In genomic region chr19:2678043-2678671, GRCh38 we compare ENCODE assay signal across 13 cellular contexts. TPM values are rescaled to one million over a fixed set of nuclear protein-coding genes. Genes with fewer than 3 reads are reported as not detected.
DNase-seq lines count a peak whose midpoint lies in the region; ATAC-seq and TF ChIP-seq lines count a peak whose summit lies in the region.
"Had no signal": no experiment of that assay in that cellular context is flagged by ENCODE, and none has a peak within 500 bp of the region (broad histone marks: within the 10 kb centered on the region; RNA-seq: fewer than 3 reads in every experiment).

No MANE protein-coding gene starts in this region.

- no peaks in the 10 kb centered on the region for H3K36me3 Mint-ChIP-seq in T-helper 1 cell treated with Interleukin-12 subunit alpha and Interleukin-12 subunit beta and Interleukin-4 antibody, amounts not matched to agents 30 μg/mL and 1 μg/mL, for 36 hours (ENCODE audit: low read depth)
- no peaks in the 10 kb centered on the region for H3K36me3 Mint-ChIP-seq in T-helper 17 cell (ENCODE audit: low read depth)
- peaks cover 25 to 49% of the 10 kb centered on the region in 2 donors for H3K36me3 Mint-ChIP-seq in stimulated activated naive B cell treated with anti-CD40 and anti-IgM and Interleukin-4, amounts not matched to agents 10 μg/mL and 1 μg/mL and 100 μg/mL, for 72 hours

- no peaks in the 10 kb centered on the region for H3K4me1 Mint-ChIP-seq in T-helper 1 cell treated with Interleukin-12 subunit alpha and Interleukin-12 subunit beta and Interleukin-4 antibody, amounts not matched to agents 30 μg/mL and 1 μg/mL, for 36 hours (ENCODE audit: low read depth)
- peaks cover 9% of the 10 kb centered on the region for H3K4me1 Mint-ChIP-seq in T-helper 17 cell
- H3K4me1 Mint-ChIP-seq in stimulated activated naive B cell treated with anti-CD40 and anti-IgM and Interleukin-4, amounts not matched to agents 10 μg/mL and 1 μg/mL and 100 μg/mL, for 72 hours, result peaks cover 40 to 79% of the 10 kb centered on the region in 2 donors

- H3K27me3 Mint-ChIP-seq in T-helper 1 cell treated with Interleukin-12 subunit alpha and Interleukin-12 subunit beta and Interleukin-4 antibody, amounts not matched to agents 30 μg/mL and 1 μg/mL, for 36 hours (ENCODE audit: low read depth), result peaks cover 3% of the 10 kb centered on the region
- H3K27me3 Mint-ChIP-seq in T-helper 17 cell, result no peaks in the 10 kb centered on the region
- H3K27me3 Mint-ChIP-seq in stimulated activated naive B cell treated with anti-CD40 and anti-IgM and Interleukin-4, amounts not matched to agents 10 μg/mL and 1 μg/mL and 100 μg/mL, for 72 hours, result no peaks in the 10 kb centered on the region

- ATAC-seq in HG02884 (IDR thresholded peaks at IDR 0.05; ENCODE audit: unreplicated experiment) (peak; percentile 53), T-helper 17 cell (no peak), omental fat pad (ENCODE audit: low FRiP score) (no peak)
- peak; percentile 73 to 78 for ATAC-seq in stimulated activated naive B cell treated with anti-CD40 and anti-IgM and Interleukin-4, amounts not matched to agents 10 μg/mL and 1 μg/mL and 100 μg/mL, for 72 hours (replicated peaks)
- ATAC-seq: naive thymus-derived CD8-positive, alpha-beta T cell had no signal

- no peaks in the 10 kb centered on the region for H3K9me3 ChIP-seq in T-helper 17 cell (ENCODE audit: control insufficient read depth, low read length, poor library complexity, severe bottlenecking)

- no peak overlapping the region for H3K4me3 Mint-ChIP-seq in T-helper 1 cell treated with Interleukin-12 subunit alpha and Interleukin-12 subunit beta and Interleukin-4 antibody, amounts not matched to agents 30 μg/mL and 1 μg/mL, for 36 hours
- H3K4me3 Mint-ChIP-seq in T-helper 17 cell, result no peak overlapping the region
- peak overlapping the region; percentile 38 to 46 for H3K4me3 Mint-ChIP-seq in stimulated activated naive B cell treated with anti-CD40 and anti-IgM and Interleukin-4, amounts not matched to agents 10 μg/mL and 1 μg/mL and 100 μg/mL, for 72 hours

- peaks cover 4% of the 10 kb centered on the region for H3K9me3 Mint-ChIP-seq in T-helper 1 cell treated with Interleukin-12 subunit alpha and Interleukin-12 subunit beta and Interleukin-4 antibody, amounts not matched to agents 30 μg/mL and 1 μg/mL, for 36 hours
- peaks cover 12 to 18% of the 10 kb centered on the region in 2 donors for H3K9me3 Mint-ChIP-seq in stimulated activated naive B cell treated with anti-CD40 and anti-IgM and Interleukin-4, amounts not matched to agents 10 μg/mL and 1 μg/mL and 100 μg/mL, for 72 hours
- H3K9me3 Mint-ChIP-seq: naive thymus-derived CD8-positive, alpha-beta T cell had no signal

- DNase-seq in T-helper 1 cell (no peak), T-helper 17 cell (no peak), foreskin melanocyte (no peak), omental fat pad (ENCODE audit: low spot score) (no peak)
- peak; percentile 65 for DNase-seq in stimulated activated naive B cell treated with anti-CD40 and anti-IgM and Interleukin-4, amounts not matched to agents 10 μg/mL and 1 μg/mL and 100 μg/mL, for 72 hours
- no peak for DNase-seq in activated CD8-positive, alpha-beta memory T cell treated with anti-CD3 and anti-CD28 coated beads, Interleukin-2, amount 50 U/mL, for 48 hours
- DNase-seq: activated gamma-delta T cell; effector memory CD4-positive, alpha-beta T cell; GOT3; NCI-H526 treated with DMSO at 0.1 percent for 48 hours had no signal

- H3K27ac Mint-ChIP-seq in T-helper 1 cell treated with Interleukin-12 subunit alpha and Interleukin-12 subunit beta and Interleukin-4 antibody, amounts not matched to agents 30 μg/mL and 1 μg/mL, for 36 hours, result peak overlapping the region; percentile 26
- peak overlapping the region; percentile 65 for H3K27ac Mint-ChIP-seq in T-helper 17 cell
- peak overlapping the region; percentile 91 for H3K27ac Mint-ChIP-seq in stimulated activated naive B cell treated with anti-CD40 and anti-IgM and Interleukin-4, amounts not matched to agents 10 μg/mL and 1 μg/mL and 100 μg/mL, for 72 hours

- TF ChIP-seq CTCF in omental fat pad (IDR thresholded peaks at IDR 0.05), result no peak

RNA-seq across cellular contexts. Expression of gene GNG7, which starts 24.3 kb away (rescaled TPM):
- total RNA-seq in T-helper 17 cell (1 to 10 TPM; 2.1 to 4.5 TPM), omental fat pad (1 to 10 TPM; 1.3 to 3.9 (median 1.8) TPM)

RNA-seq across cellular contexts. Expression of gene DIRAS1, which starts 43.0 kb away (rescaled TPM):
- total RNA-seq in T-helper 17 cell (under 1 TPM; 0.40 to 0.42 TPM), omental fat pad (1 to 10 TPM in 3 of 4 donors, under 1 TPM in 1; 0.32 to 4.8 (median 2.8) TPM)

Comparison
In these comparisons a context has a peak if more than half of its experiments do, and no peak if none do; other contexts are left out.
1. H3K27ac Mint-ChIP-seq: peak in every context shown above with its lines; median percentile 91 in stimulated activated naive B cell treated with anti-CD40 and anti-IgM and Interleukin-4, amounts not matched to agents 10 μg/mL and 1 μg/mL and 100 μg/mL, for 72 hours; 65 in T-helper 17 cell; 26 in T-helper 1 cell treated with Interleukin-12 subunit alpha and Interleukin-12 subunit beta and Interleukin-4 antibody, amounts not matched to agents 30 μg/mL and 1 μg/mL, for 36 hours.
2. H3K4me3 Mint-ChIP-seq: peak in stimulated activated naive B cell treated with anti-CD40 and anti-IgM and Interleukin-4, amounts not matched to agents 10 μg/mL and 1 μg/mL and 100 μg/mL, for 72 hours (2 of 2); none in T-helper 1 cell treated with Interleukin-12 subunit alpha and Interleukin-12 subunit beta and Interleukin-4 antibody, amounts not matched to agents 30 μg/mL and 1 μg/mL, for 36 hours (single experiment) and T-helper 17 cell (single experiment).
3. ATAC-seq: peak in HG02884 (single experiment) and stimulated activated naive B cell treated with anti-CD40 and anti-IgM and Interleukin-4, amounts not matched to agents 10 μg/mL and 1 μg/mL and 100 μg/mL, for 72 hours (2 of 2); none in T-helper 17 cell (single experiment) and omental fat pad (single experiment).